Comparison of ENCODE assay signal across 12 cellular contexts in the genomic region with DNA sequence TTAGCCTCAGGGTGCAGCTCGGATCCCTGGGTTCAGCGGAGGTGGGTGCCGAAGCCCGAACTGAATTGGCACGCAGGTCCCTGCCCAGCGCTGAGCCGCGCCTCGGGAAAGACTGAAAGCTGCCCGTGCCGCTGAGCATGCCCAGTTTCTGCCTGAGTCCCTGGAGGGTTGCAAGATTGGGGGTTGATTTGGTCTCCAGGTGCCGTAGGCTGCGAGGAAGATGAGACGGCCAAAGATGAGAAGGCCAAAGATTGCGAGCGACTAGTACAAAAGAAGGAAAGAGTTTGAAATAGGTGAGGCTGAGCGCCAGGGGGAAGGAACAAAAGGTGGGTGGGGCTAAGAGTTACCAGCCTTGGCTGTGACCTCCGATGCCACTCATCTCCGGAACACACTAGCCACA. TPM values are rescaled to one million over a fixed set of nuclear protein-coding genes. Genes with fewer than 3 reads are reported as not detected.
A peak's percentile ranks its signal among the peaks of the same experiment; 100 is the strongest.
DNase-seq lines count a peak whose midpoint lies in the region; ATAC-seq and TF ChIP-seq lines count a peak whose summit lies in the region.
"Had no signal": no experiment of that assay in that cellular context is flagged by ENCODE, and none has a peak within 500 bp of the region (broad histone marks: within the 10 kb centered on the region; RNA-seq: fewer than 3 reads in every experiment).

No MANE protein-coding gene starts in this region.

- H3K4me3 ChIP-seq in neuron (ENCODE audit: low read length) = peak overlapping the region; percentile 60

- DNase-seq in DMS79 treated with DMSO at 0.1 percent for 48 hours (lab: John Stamatoyannopoulos, UW) (peak; percentile 94), NCI-H2171 (lab: John Stamatoyannopoulos, UW) (peak; percentile 75)
- DNase-seq in activated T-cell treated with anti-CD3 and anti-CD28 coated beads, Interleukin-2, amount 50 U/mL, for 24 hours = no peak
- DNase-seq: effector CD8-positive, alpha-beta T cell; T-cell had no signal

- ATAC-seq in HG03521 (IDR thresholded peaks at IDR 0.05; ENCODE audit: unreplicated experiment) (no peak), GM18861 (IDR thresholded peaks at IDR 0.05; ENCODE audit: unreplicated experiment) (no peak), HG02840 (IDR thresholded peaks at IDR 0.05; ENCODE audit: low FRiP score, unreplicated experiment) (no peak)
- ATAC-seq: T-cell had no signal

- H3K4me1 ChIP-seq in neuron (ENCODE audit: insufficient read depth, low read length) = peaks cover 25% of the 10 kb centered on the region

- H3K9me3 ChIP-seq in neuron (ENCODE audit: low read length) = no peaks in the 10 kb centered on the region
- H3K9me3 ChIP-seq: right lobe of liver had no signal

- TF ChIP-seq CTCF in brain (conservative IDR thresholded peaks at IDR 0.05) = no peak

- H3K27me3 ChIP-seq in neuron (ENCODE audit: insufficient read depth, low read length) = no peaks in the 10 kb centered on the region
- H3K27me3 ChIP-seq: right lobe of liver had no signal

- H3K36me3 ChIP-seq in neuron (ENCODE audit: insufficient read depth, low read length) = no peaks in the 10 kb centered on the region
- H3K36me3 ChIP-seq: right lobe of liver had no signal

- peak overlapping the region; percentile 47 for H2AFZ ChIP-seq in neuron (ENCODE audit: low read depth, low read length)

- no peaks in the 10 kb centered on the region for H3K36me3 Mint-ChIP-seq in brain
- no peaks in the 10 kb centered on the region for H3K36me3 Mint-ChIP-seq in activated T-cell treated with anti-CD3 and anti-CD28 coated beads, Interleukin-2, amount 50 U/mL, for 24 hours (ENCODE audit: low read depth)
- H3K36me3 Mint-ChIP-seq: T-cell had no signal

- H3K9me3 Mint-ChIP-seq in brain = peaks cover 0 to 9% (median 0%) of the 10 kb centered on the region in 5 experiments
- peaks cover 10% of the 10 kb centered on the region for H3K9me3 Mint-ChIP-seq in activated T-cell treated with anti-CD3 and anti-CD28 coated beads, Interleukin-2, amount 50 U/mL, for 24 hours

- H3K27ac Mint-ChIP-seq in brain = peak overlapping the region; percentile 89 to 93 (median 89)
- no peak overlapping the region for H3K27ac Mint-ChIP-seq in activated T-cell treated with anti-CD3 and anti-CD28 coated beads, Interleukin-2, amount 50 U/mL, for 24 hours

- peak overlapping the region; percentile 86 to 93 (median 90) for H3K4me3 Mint-ChIP-seq in brain
- H3K4me3 Mint-ChIP-seq in activated T-cell treated with anti-CD3 and anti-CD28 coated beads, Interleukin-2, amount 50 U/mL, for 24 hours = no peak overlapping the region
- H3K4me3 Mint-ChIP-seq: T-cell had no signal

- H3K27me3 Mint-ChIP-seq in brain = peaks cover 9% of the 10 kb centered on the region
- H3K27me3 Mint-ChIP-seq in activated T-cell treated with anti-CD3 and anti-CD28 coated beads, Interleukin-2, amount 50 U/mL, for 24 hours = peaks cover 20% of the 10 kb centered on the region

- H3K4me1 Mint-ChIP-seq in brain = peaks cover 35% of the 10 kb centered on the region
- H3K4me1 Mint-ChIP-seq in activated T-cell treated with anti-CD3 and anti-CD28 coated beads, Interleukin-2, amount 50 U/mL, for 24 hours (ENCODE audit: low read depth) = no peaks in the 10 kb centered on the region

RNA-seq across cellular contexts. Expression of a gene that starts 0.9 kb away (rescaled TPM):
- 4.7 TPM for polyA plus RNA-seq in brain (ENCODE audit: insufficient read depth, low read depth, low replicate concordance)
- polyA plus RNA-seq: keratinocyte had no signal
